Comparison of ENCODE assay signal across 8 cellular contexts in genomic region chr16:67150833-67151396, GRCh38. TPM values are rescaled to one million over a fixed set of nuclear protein-coding genes. Genes with fewer than 3 reads are reported as not detected.
DNase-seq lines count a peak whose midpoint lies in the region; ATAC-seq and TF ChIP-seq lines count a peak whose summit lies in the region.

TSS of gene B3GNT9 (minus strand) at chr16:67150998. CDS start at chr16:67150485, 513 bp downstream.

- peak; percentile 25 for DNase-seq in DMS153 (lab: John Stamatoyannopoulos, UW)
- DNase-seq in MG63, result peak; percentile 79
- no peak for DNase-seq in activated T-cell treated with anti-CD3 and anti-CD28 coated beads, Interleukin-2, amount 50 U/mL, for 4 hours
- DNase-seq in foreskin fibroblast, result peak; percentile 70 to 88
- no peak for DNase-seq in natural killer cell treated with Interleukin-12 subunit alpha and Interleukin-12 subunit beta and Interleukin-15 and Interleukin-18, amount 100 ng/mL, for 72 hours (ENCODE audit: low spot score)
- DNase-seq in NCI-H1930 (lab: John Stamatoyannopoulos, UW), result no peak

- H3K4me3 Mint-ChIP-seq in activated T-cell treated with anti-CD3 and anti-CD28 coated beads, Interleukin-2, amount 50 U/mL, for 4 hours, result peak within 1 kb of the TSS; percentile 64
- peak within 1 kb of the TSS; percentile 60 for H3K4me3 Mint-ChIP-seq in natural killer cell treated with Interleukin-12 subunit alpha and Interleukin-12 subunit beta and Interleukin-15 and Interleukin-18, amount 100 ng/mL, for 72 hours

- H3K36me3 ChIP-seq in MG63, result peaks cover 4% of the 10 kb centered on the region

- H3K27me3 Mint-ChIP-seq in activated T-cell treated with anti-CD3 and anti-CD28 coated beads, Interleukin-2, amount 50 U/mL, for 4 hours (ENCODE audit: low read depth), result no peaks in the 10 kb centered on the region
- peaks cover 7 to 12% of the 10 kb centered on the region in 2 donors for H3K27me3 Mint-ChIP-seq in natural killer cell treated with Interleukin-12 subunit alpha and Interleukin-12 subunit beta and Interleukin-15 and Interleukin-18, amount 100 ng/mL, for 72 hours

- no peaks in the 10 kb centered on the region for H3K27me3 ChIP-seq in MG63

- H3K27ac Mint-ChIP-seq in natural killer cell treated with Interleukin-12 subunit alpha and Interleukin-12 subunit beta and Interleukin-15 and Interleukin-18, amount 100 ng/mL, for 72 hours, result no peak within 1 kb of the TSS

- TF ChIP-seq CTCF in foreskin fibroblast (IDR thresholded peaks at IDR 0.05; ENCODE audit: low read depth, low read length), result no peak

- peaks cover 27% of the 10 kb centered on the region for H3K4me1 Mint-ChIP-seq in activated T-cell treated with anti-CD3 and anti-CD28 coated beads, Interleukin-2, amount 50 U/mL, for 4 hours (ENCODE audit: low read depth)
- H3K4me1 Mint-ChIP-seq in natural killer cell treated with Interleukin-12 subunit alpha and Interleukin-12 subunit beta and Interleukin-15 and Interleukin-18, amount 100 ng/mL, for 72 hours (ENCODE audit: low read depth in 2 of 2), result peaks cover 8 to 16% of the 10 kb centered on the region in 2 donors

- H3K4me3 ChIP-seq in MG63, result peak within 1 kb of the TSS; percentile 67
- peak within 1 kb of the TSS; percentile 64 to 71 for H3K4me3 ChIP-seq in foreskin fibroblast (ENCODE audit: low read depth in 1 of 2, low read length in 2 of 2)

- peaks cover 18% of the 10 kb centered on the region for H3K36me3 Mint-ChIP-seq in activated T-cell treated with anti-CD3 and anti-CD28 coated beads, Interleukin-2, amount 50 U/mL, for 4 hours (ENCODE audit: insufficient read depth)
- peaks cover 5% of the 10 kb centered on the region for H3K36me3 Mint-ChIP-seq in natural killer cell treated with Interleukin-12 subunit alpha and Interleukin-12 subunit beta and Interleukin-15 and Interleukin-18, amount 100 ng/mL, for 72 hours

- H3K9me3 ChIP-seq in MG63, result no peaks in the 10 kb centered on the region

- H3K9me3 Mint-ChIP-seq in activated T-cell treated with anti-CD3 and anti-CD28 coated beads, Interleukin-2, amount 50 U/mL, for 4 hours, result no peaks in the 10 kb centered on the region
- no peaks in the 10 kb centered on the region for H3K9me3 Mint-ChIP-seq in natural killer cell treated with Interleukin-12 subunit alpha and Interleukin-12 subunit beta and Interleukin-15 and Interleukin-18, amount 100 ng/mL, for 72 hours

- ATAC-seq in GM19438 (IDR thresholded peaks at IDR 0.05; ENCODE audit: low read depth, unreplicated experiment), result peak; percentile 68
- peak; percentile 21 to 27 for ATAC-seq in activated T-cell treated with anti-CD3 and anti-CD28 coated beads, Interleukin-2, amount 50 U/mL, for 4 hours
- peak; percentile 32 to 62 for ATAC-seq in natural killer cell treated with Interleukin-12 subunit alpha and Interleukin-12 subunit beta and Interleukin-15 and Interleukin-18, amount 100 ng/mL, for 72 hours
- no peak for ATAC-seq in HG03108 (IDR thresholded peaks at IDR 0.05; ENCODE audit: unreplicated experiment)

RNA-seq across cellular contexts. Expression of gene B3GNT9, which starts in this region (rescaled TPM):
- total RNA-seq in MG63 (2014; rRNA removed; shearing (Covaris generic); ENCODE audit: low replicate concordance), result 5.2 and 10.0 TPM in 2 replicates
- 1 to 10 TPM; 1.3 to 1.9 (median 1.3) TPM for total RNA-seq in activated T-cell treated with anti-CD3 and anti-CD28 coated beads, Interleukin-2, amount 50 U/mL, for 4 hours
- total RNA-seq in natural killer cell treated with Interleukin-12 subunit alpha and Interleukin-12 subunit beta and Interleukin-15 and Interleukin-18, amount 100 ng/mL, for 72 hours, result 1 to 10 TPM; 3.3 to 3.8 TPM

Comparison
In these comparisons a context has a peak if more than half of its experiments do, and no peak if none do; other contexts are left out.
1. DNase-seq: peak in DMS153 (single experiment), MG63 (single experiment) and foreskin fibroblast (2 of 2); none in activated T-cell treated with anti-CD3 and anti-CD28 coated beads, Interleukin-2, amount 50 U/mL, for 4 hours (single experiment), natural killer cell treated with Interleukin-12 subunit alpha and Interleukin-12 subunit beta and Interleukin-15 and Interleukin-18, amount 100 ng/mL, for 72 hours (single experiment) and NCI-H1930 (0 of 2).